ENCODE assay signal across 17 cellular contexts in genomic region chr3:53725308-53725995, GRCh38.
A peak's percentile ranks its signal among the peaks of the same experiment; 100 is the strongest.
DNase-seq lines count a peak whose midpoint lies in the region; ATAC-seq and TF ChIP-seq lines count a peak whose summit lies in the region.
"Had no signal": no experiment of that assay in that cellular context is flagged by ENCODE, and none has a peak within 500 bp of the region (broad histone marks: within the 10 kb centered on the region; RNA-seq: fewer than 3 reads in every experiment).

No MANE protein-coding gene starts in this region.

- H3K4me3 ChIP-seq in naive thymus-derived CD4-positive, alpha-beta T cell (ENCODE audit: low read length): no peak overlapping the region

- H3K9me3 Mint-ChIP-seq in activated CD4-positive, alpha-beta T cell treated with anti-CD3 and anti-CD28 coated beads, Interleukin-2, amount 10 ng/mL, durations not matched to agents 24 days and 14 days: no peaks in the 10 kb centered on the region
- no peaks in the 10 kb centered on the region for H3K9me3 Mint-ChIP-seq in dendritic cell treated with granulocyte-macrophage colony-stimulating factor and Interleukin-4, amounts not matched to agents 40 ng/mL and 50 ng/mL, for 4 days
- no peaks in the 10 kb centered on the region for H3K9me3 Mint-ChIP-seq in naive thymus-derived CD4-positive, alpha-beta T cell
- H3K9me3 Mint-ChIP-seq in WTC11: no peaks in the 10 kb centered on the region
- no peaks in the 10 kb centered on the region for H3K9me3 Mint-ChIP-seq in activated naive CD8-positive, alpha-beta T cell treated with anti-CD3 and anti-CD28 coated beads for 36 hours

- intact Hi-C loops in activated CD4-positive, alpha-beta T cell treated with anti-CD3 and anti-CD28 coated beads, Interleukin-2, amount 10 ng/mL, durations not matched to agents 24 days and 14 days (cut with micrococcal nuclease): no loop called here
- intact Hi-C loops in dendritic cell treated with granulocyte-macrophage colony-stimulating factor and Interleukin-4, amounts not matched to agents 40 ng/mL and 50 ng/mL, for 4 days (cut with micrococcal nuclease): no loop called here
- intact Hi-C loops in naive thymus-derived CD4-positive, alpha-beta T cell (cut with micrococcal nuclease): no loop called here

- H3K36me3 ChIP-seq in naive thymus-derived CD4-positive, alpha-beta T cell (ENCODE audit: control insufficient read depth in 2 of 3, insufficient read depth in 3 of 3, low read length in 3 of 3): no peaks in the 10 kb centered on the region

- H3K4me3 Mint-ChIP-seq in activated CD4-positive, alpha-beta T cell treated with anti-CD3 and anti-CD28 coated beads, Interleukin-2, amount 10 ng/mL, durations not matched to agents 24 days and 14 days: no peak overlapping the region
- H3K4me3 Mint-ChIP-seq in dendritic cell treated with granulocyte-macrophage colony-stimulating factor and Interleukin-4, amounts not matched to agents 40 ng/mL and 50 ng/mL, for 4 days: peak overlapping the region; percentile 2
- H3K4me3 Mint-ChIP-seq in naive thymus-derived CD4-positive, alpha-beta T cell: no peak overlapping the region
- H3K4me3 Mint-ChIP-seq in WTC11: no peak overlapping the region
- no peak overlapping the region for H3K4me3 Mint-ChIP-seq in activated naive CD8-positive, alpha-beta T cell treated with anti-CD3 and anti-CD28 coated beads for 36 hours

- H3K4me1 ChIP-seq in naive thymus-derived CD4-positive, alpha-beta T cell (ENCODE audit: control insufficient read depth in 2 of 2, insufficient read depth in 2 of 2, low read length in 2 of 2): no peaks in the 10 kb centered on the region

- POLR2A ChIA-PET in naive thymus-derived CD4-positive, alpha-beta T cell (lab: Charles Lee): no interaction called here
- POLR2A ChIA-PET in WTC11 (lab: Charles Lee): no interaction called here

- DNase-seq in activated CD4-positive, alpha-beta T cell treated with anti-CD3 and anti-CD28 coated beads, Interleukin-2, amount 10 ng/mL, durations not matched to agents 24 days and 14 days: no peak
- DNase-seq in activated CD4-positive, alpha-beta T cell treated with anti-CD3 and anti-CD28 coated beads for 48 hours: no peak
- DNase-seq in NCI-H748 treated with DMSO at 0.1 percent for 48 hours (lab: John Stamatoyannopoulos, UW): peak; percentile 61
- DNase-seq in naive thymus-derived CD4-positive, alpha-beta T cell: no peak
- DNase-seq in WTC11 (ENCODE audit: low spot score): no peak
- DNase-seq in SK-N-DZ (ENCODE audit: low spot score): no peak
- no peak for DNase-seq in activated naive CD8-positive, alpha-beta T cell treated with anti-CD3 and anti-CD28 coated beads for 36 hours
- DNase-seq: DMS 273 treated with DMSO at 0.1 percent for 48 hours, GOT3, KG1, NCI-H2107, NCI-H2227 treated with DMSO at 0.1 percent for 48 hours, NCI-H526 treated with DMSO at 0.1 percent for 48 hours, RPMI8226, SIG-M5 had no signal

- peak overlapping the region; percentile 3 for H3K27ac Mint-ChIP-seq in activated CD4-positive, alpha-beta T cell treated with anti-CD3 and anti-CD28 coated beads, Interleukin-2, amount 10 ng/mL, durations not matched to agents 24 days and 14 days
- peak overlapping the region; percentile 63 for H3K27ac Mint-ChIP-seq in dendritic cell treated with granulocyte-macrophage colony-stimulating factor and Interleukin-4, amounts not matched to agents 40 ng/mL and 50 ng/mL, for 4 days
- H3K27ac Mint-ChIP-seq in naive thymus-derived CD4-positive, alpha-beta T cell: no peak overlapping the region
- H3K27ac Mint-ChIP-seq in WTC11: no peak overlapping the region
- no peak overlapping the region for H3K27ac Mint-ChIP-seq in activated naive CD8-positive, alpha-beta T cell treated with anti-CD3 and anti-CD28 coated beads for 36 hours

- no peak overlapping the region for H3K27ac ChIP-seq in naive thymus-derived CD4-positive, alpha-beta T cell (ENCODE audit: low read depth, low read length)
- H3K27ac ChIP-seq: C4-2B had no signal

- TF ChIP-seq CTCF in WTC11 (IDR thresholded peaks at IDR 0.05): no peak

- no peaks in the 10 kb centered on the region for H3K27me3 ChIP-seq in naive thymus-derived CD4-positive, alpha-beta T cell (ENCODE audit: control insufficient read depth in 2 of 2, insufficient read depth in 2 of 2, low read length in 2 of 2)

- H3K9me3 ChIP-seq in naive thymus-derived CD4-positive, alpha-beta T cell (ENCODE audit: control insufficient read depth in 2 of 3, low read length in 3 of 3): no peaks in the 10 kb centered on the region

- no peaks in the 10 kb centered on the region for H3K4me1 Mint-ChIP-seq in activated CD4-positive, alpha-beta T cell treated with anti-CD3 and anti-CD28 coated beads, Interleukin-2, amount 10 ng/mL, durations not matched to agents 24 days and 14 days
- H3K4me1 Mint-ChIP-seq in dendritic cell treated with granulocyte-macrophage colony-stimulating factor and Interleukin-4, amounts not matched to agents 40 ng/mL and 50 ng/mL, for 4 days (ENCODE audit: low read depth): peaks cover 44% of the 10 kb centered on the region
- H3K4me1 Mint-ChIP-seq in naive thymus-derived CD4-positive, alpha-beta T cell: peaks cover 0 to 4% (median 0%) of the 10 kb centered on the region in 7 donors
- H3K4me1 Mint-ChIP-seq in WTC11: peaks cover 3% of the 10 kb centered on the region; the same call in 1 of the 2 replicates
- H3K4me1 Mint-ChIP-seq in activated naive CD8-positive, alpha-beta T cell treated with anti-CD3 and anti-CD28 coated beads for 36 hours: no peaks in the 10 kb centered on the region

- peak; percentile 71 for ATAC-seq in naive thymus-derived CD4-positive, alpha-beta T cell
- no peak for ATAC-seq in WTC11

- CTCF ChIA-PET in naive thymus-derived CD4-positive, alpha-beta T cell (lab: Charles Lee): no interaction called here
- CTCF ChIA-PET in WTC11 (lab: Charles Lee): interaction anchor here (0.7 to 1.7 kb wide), 4 partner anchors 17 to 962 kb away, joined by 3 to 4 read pairs (median 4); no protein-coding TSS in a partner anchor

- H3K27me3 Mint-ChIP-seq in activated CD4-positive, alpha-beta T cell treated with anti-CD3 and anti-CD28 coated beads, Interleukin-2, amount 10 ng/mL, durations not matched to agents 24 days and 14 days: peaks cover 25% of the 10 kb centered on the region
- H3K27me3 Mint-ChIP-seq in dendritic cell treated with granulocyte-macrophage colony-stimulating factor and Interleukin-4, amounts not matched to agents 40 ng/mL and 50 ng/mL, for 4 days: peaks cover 58% of the 10 kb centered on the region
- H3K27me3 Mint-ChIP-seq in naive thymus-derived CD4-positive, alpha-beta T cell: peaks cover 22 to 48% (median 37%) of the 10 kb centered on the region in 5 donors
- H3K27me3 Mint-ChIP-seq in WTC11 (ENCODE audit: low read depth): no peaks in the 10 kb centered on the region
- H3K27me3 Mint-ChIP-seq in activated naive CD8-positive, alpha-beta T cell treated with anti-CD3 and anti-CD28 coated beads for 36 hours: peaks cover 20% of the 10 kb centered on the region

- no peaks in the 10 kb centered on the region for H3K36me3 Mint-ChIP-seq in activated CD4-positive, alpha-beta T cell treated with anti-CD3 and anti-CD28 coated beads, Interleukin-2, amount 10 ng/mL, durations not matched to agents 24 days and 14 days (ENCODE audit: low read depth)
- H3K36me3 Mint-ChIP-seq in dendritic cell treated with granulocyte-macrophage colony-stimulating factor and Interleukin-4, amounts not matched to agents 40 ng/mL and 50 ng/mL, for 4 days (ENCODE audit: low read depth): no peaks in the 10 kb centered on the region
- H3K36me3 Mint-ChIP-seq in naive thymus-derived CD4-positive, alpha-beta T cell: no peaks in the 10 kb centered on the region
- H3K36me3 Mint-ChIP-seq in WTC11: no peaks in the 10 kb centered on the region
- H3K36me3 Mint-ChIP-seq in activated naive CD8-positive, alpha-beta T cell treated with anti-CD3 and anti-CD28 coated beads for 36 hours: no peaks in the 10 kb centered on the region

TF ChIP-seq in WTC11, 78 proteins besides CTCF, POLR2A, EP300 and RAD21 (continues in another document):
- TF ChIP-seq EMX1 (CRISPR knock-in tag; IDR thresholded peaks at IDR 0.05) (no peak), TEAD1 (CRISPR knock-in tag; IDR thresholded peaks at IDR 0.05) (no peak), OVOL2 (CRISPR knock-in tag; IDR thresholded peaks at IDR 0.05; ENCODE audit: borderline replicate concordance) (no peak), ZNF317 (CRISPR knock-in tag; IDR thresholded peaks at IDR 0.05; ENCODE audit: borderline replicate concordance, low read depth) (no peak), PREB (CRISPR knock-in tag; IDR thresholded peaks at IDR 0.05; ENCODE audit: borderline replicate concordance) (no peak), TEAD4 (CRISPR knock-in tag; IDR thresholded peaks at IDR 0.05) (no peak), SMAD4 (CRISPR knock-in tag; IDR thresholded peaks at IDR 0.05) (no peak), GRHL2 (CRISPR knock-in tag; IDR thresholded peaks at IDR 0.05; ENCODE audit: insufficient replicate concordance, severe bottlenecking) (no peak), MAX (CRISPR knock-in tag; IDR thresholded peaks at IDR 0.05) (no peak), NFATC4 (CRISPR knock-in tag; IDR thresholded peaks at IDR 0.05) (no peak), ZNF416 (CRISPR knock-in tag; IDR thresholded peaks at IDR 0.05) (no peak), ERG (CRISPR knock-in tag; IDR thresholded peaks at IDR 0.05) (no peak)

Comparison
In these comparisons a context has a peak if more than half of its experiments do, and no peak if none do; other contexts are left out.
1. H3K27ac Mint-ChIP-seq: peak in activated CD4-positive, alpha-beta T cell treated with anti-CD3 and anti-CD28 coated beads, Interleukin-2, amount 10 ng/mL, durations not matched to agents 24 days and 14 days (single experiment) and dendritic cell treated with granulocyte-macrophage colony-stimulating factor and Interleukin-4, amounts not matched to agents 40 ng/mL and 50 ng/mL, for 4 days (single experiment); none in naive thymus-derived CD4-positive, alpha-beta T cell (0 of 9), WTC11 (single experiment) and activated naive CD8-positive, alpha-beta T cell treated with anti-CD3 and anti-CD28 coated beads for 36 hours (single experiment).